ENCODE assay signal across 9 cellular contexts in genomic region chr1:247895976-247896375, GRCh38. TPM values are rescaled to one million over a fixed set of nuclear protein-coding genes. Genes with fewer than 3 reads are reported as not detected.
"Had no signal": no experiment of that assay in that cellular context is flagged by ENCODE, and none has a peak within 500 bp of the region (broad histone marks: within the 10 kb centered on the region; RNA-seq: fewer than 3 reads in every experiment).

No MANE protein-coding gene starts in this region.

- H3K27ac ChIP-seq: GM23248 had no signal

- H3K4me3 ChIP-seq: GM23248, K562 had no signal

- H3K9ac ChIP-seq: GM23248 had no signal

- DNase-seq: GM23248, GOT3, H9, HFFc6, IMR-90 had no signal

- H3K4me3 Mint-ChIP-seq: H9, HFFc6 had no signal

- H3K27ac Mint-ChIP-seq: H9, HFFc6 had no signal

- ATAC-seq: HCT116, K562 had no signal

RNA-seq across cellular contexts. Expression of gene OR2W3, which starts 0.6 kb away (rescaled TPM):
- total RNA-seq: GM23248, H4, H9, HFFc6, HT-29 had no signal
- polyA plus RNA-seq: GM23248 had no signal

RNA-seq across cellular contexts. Expression of gene OR2T8, which starts 24.1 kb away (rescaled TPM):
- total RNA-seq: GM23248, H9, HFFc6, HT-29, IMR-90 had no signal
- polyA plus RNA-seq: GM23248, IMR-90 had no signal

RNA-seq across cellular contexts. Expression of gene OR2AJ1, which starts 28.7 kb away (rescaled TPM):
- total RNA-seq: GM23248, H4, H9, HFFc6, HT-29, IMR-90, K562 had no signal
- polyA plus RNA-seq: GM23248, IMR-90, K562 had no signal

RNA-seq across cellular contexts. Expression of gene TRIM58, which starts 39.0 kb away (rescaled TPM):
- total RNA-seq: GM23248, H4, HFFc6, HT-29 had no signal
- polyA plus RNA-seq: GM23248 had no signal

RNA-seq across cellular contexts. Expression of gene OR2L8, which starts 52.7 kb away (rescaled TPM):
- total RNA-seq: GM23248, H4, HFFc6, HT-29, IMR-90, K562 had no signal
- polyA plus RNA-seq: GM23248, IMR-90, K562 had no signal
